1 cellular context compared by ENCODE assay signal in the genomic region with DNA sequence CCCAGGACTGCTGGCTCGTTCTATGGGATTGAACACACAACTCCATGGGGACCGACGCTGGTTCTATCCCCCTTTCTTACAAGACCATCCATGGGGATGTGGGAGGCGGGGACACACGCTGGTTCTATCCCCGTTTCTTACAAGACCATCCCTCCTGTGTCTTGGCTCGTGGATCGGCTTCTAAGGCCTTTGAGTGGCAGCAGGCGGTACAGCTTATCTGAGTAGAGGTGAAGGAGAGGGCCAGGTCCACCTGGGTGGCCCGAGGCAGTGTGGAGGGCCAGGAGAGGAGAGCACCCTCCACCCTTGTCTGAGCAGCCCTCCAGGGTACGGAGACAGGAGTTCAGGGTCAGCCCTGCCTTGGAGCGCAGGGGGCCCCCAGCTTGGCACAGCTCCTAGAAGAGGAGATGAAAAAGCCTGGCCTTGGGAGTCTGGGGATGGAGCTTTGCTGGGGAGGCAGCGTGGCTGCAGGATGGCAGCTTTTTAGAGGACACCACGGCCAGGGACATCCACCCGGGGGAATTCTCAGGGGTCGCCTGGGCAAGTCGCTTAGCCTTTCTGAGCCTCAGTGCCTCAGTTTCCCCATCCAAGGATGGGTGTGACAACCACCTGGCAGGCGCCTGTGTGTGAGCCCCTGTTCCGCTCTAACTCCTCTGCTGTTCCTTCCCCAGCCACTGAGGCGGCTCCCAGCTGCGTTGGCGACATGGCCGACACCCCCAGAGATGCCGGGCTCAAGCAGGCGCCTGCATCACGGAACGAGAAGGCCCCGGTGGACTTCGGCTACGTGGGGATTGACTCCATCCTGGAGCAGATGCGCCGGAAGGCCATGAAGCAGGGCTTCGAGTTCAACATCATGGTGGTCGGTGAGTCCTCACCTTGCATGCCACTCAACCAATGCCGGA.
TF ChIP-seq lines count a peak whose summit lies in the region.

No MANE protein-coding gene starts in this region.

TF ChIP-seq in IMR-90, 13 proteins besides CTCF, POLR2A, EP300 and RAD21:
- TF ChIP-seq MAZ (IDR thresholded peaks at IDR 0.05; ENCODE audit: borderline replicate concordance, low read depth, low read length) (no peak), CHD1 (IDR thresholded peaks at IDR 0.05; ENCODE audit: low read depth, low read length) (no peak), USF2 (IDR thresholded peaks at IDR 0.05; ENCODE audit: low read depth, low read length) (no peak), CEBPB (IDR thresholded peaks at IDR 0.05; ENCODE audit: low read depth, low read length) (no peak), FOS (IDR thresholded peaks at IDR 0.05; ENCODE audit: low read depth, low read length) (no peak), MXI1 (IDR thresholded peaks at IDR 0.05; ENCODE audit: borderline replicate concordance, low read depth, low read length) (no peak), MAFK (IDR thresholded peaks at IDR 0.05; ENCODE audit: low read depth, low read length) (no peak), SMC3 (IDR thresholded peaks at IDR 0.05; ENCODE audit: low read depth, low read length) (no peak), RCOR1 (IDR thresholded peaks at IDR 0.05; ENCODE audit: insufficient replicate concordance, low read length) (no peak), RFX5 (IDR thresholded peaks at IDR 0.05; ENCODE audit: low read depth, low read length) (no peak), NFE2L2 (IDR thresholded peaks at IDR 0.05; ENCODE audit: low read depth, low read length) (no peak), BHLHE40 (IDR thresholded peaks at IDR 0.05; ENCODE audit: low read depth, low read length) (no peak)
- TF ChIP-seq, protein P1, sequence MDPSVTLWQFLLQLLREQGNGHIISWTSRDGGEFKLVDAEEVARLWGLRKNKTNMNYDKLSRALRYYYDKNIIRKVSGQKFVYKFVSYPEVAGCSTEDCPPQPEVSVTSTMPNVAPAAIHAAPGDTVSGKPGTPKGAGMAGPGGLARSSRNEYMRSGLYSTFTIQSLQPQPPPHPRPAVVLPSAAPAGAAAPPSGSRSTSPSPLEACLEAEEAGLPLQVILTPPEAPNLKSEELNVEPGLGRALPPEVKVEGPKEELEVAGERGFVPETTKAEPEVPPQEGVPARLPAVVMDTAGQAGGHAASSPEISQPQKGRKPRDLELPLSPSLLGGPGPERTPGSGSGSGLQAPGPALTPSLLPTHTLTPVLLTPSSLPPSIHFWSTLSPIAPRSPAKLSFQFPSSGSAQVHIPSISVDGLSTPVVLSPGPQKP (IDR thresholded peaks at IDR 0.05; ENCODE audit: borderline replicate concordance, low read depth, low read length) = no peak
